8 cellular contexts compared by ENCODE assay signal in genomic region chr15:74460298-74460697, GRCh38. TPM values are rescaled to one million over a fixed set of nuclear protein-coding genes. Genes with fewer than 3 reads are reported as not detected.
DNase-seq lines count a peak whose midpoint lies in the region; ATAC-seq and TF ChIP-seq lines count a peak whose summit lies in the region.

No MANE protein-coding gene starts in this region.

- H3K27ac Mint-ChIP-seq in activated CD4-positive, alpha-beta T cell treated with anti-CD3 and anti-CD28 coated beads for 36 hours: peak overlapping the region; percentile 97
- peak overlapping the region; percentile 99 for H3K27ac Mint-ChIP-seq in activated CD4-positive, alpha-beta memory T cell treated with anti-CD3 and anti-CD28 coated beads for 36 hours

- POLR2A ChIA-PET in activated CD4-positive, alpha-beta T cell treated with anti-CD3 and anti-CD28 coated beads for 36 hours (lab: Charles Lee): interaction anchor here (0.5 to 2.7 kb wide), 4 partner anchors 10 to 86 kb away, joined by 3 to 13 read pairs (median 6); partner anchors contain the start of gene ARID3B
- POLR2A ChIA-PET in activated CD4-positive, alpha-beta memory T cell treated with anti-CD3 and anti-CD28 coated beads for 36 hours (lab: Charles Lee): interaction anchor here (0.9 to 1.9 kb wide), 5 partner anchors 21 to 154 kb away, joined by 4 to 18 read pairs (median 13); partner anchors contain the start of genes CLK3 and SEMA7A

- H3K27me3 Mint-ChIP-seq in activated CD4-positive, alpha-beta T cell treated with anti-CD3 and anti-CD28 coated beads for 36 hours: no peaks in the 10 kb centered on the region
- no peaks in the 10 kb centered on the region for H3K27me3 Mint-ChIP-seq in activated CD4-positive, alpha-beta memory T cell treated with anti-CD3 and anti-CD28 coated beads for 36 hours

- peak overlapping the region; percentile 52 to 73 for H3K27ac ChIP-seq in thoracic aorta

- intact Hi-C loops in activated CD4-positive, alpha-beta T cell treated with anti-CD3 and anti-CD28 coated beads for 36 hours (cut with DNase I, micrococcal nuclease): loop anchor here (2.0 to 5.0 kb wide), 6 partner anchors 21 to 741 kb away; partner anchors contain the start of genes C15orf39 (in 1 of the 2) and PPCDC (in 1 of the 2)
- intact Hi-C loops in activated CD4-positive, alpha-beta memory T cell treated with anti-CD3 and anti-CD28 coated beads for 36 hours (cut with micrococcal nuclease): loop anchor here (2.0 to 10.0 kb wide), 9 partner anchors 21 to 465 kb away; partner anchors contain the start of genes ARID3B, CLK3, CSK and PML

- H3K4me1 Mint-ChIP-seq in activated CD4-positive, alpha-beta T cell treated with anti-CD3 and anti-CD28 coated beads for 36 hours: peaks cover 49% of the 10 kb centered on the region
- H3K4me1 Mint-ChIP-seq in activated CD4-positive, alpha-beta memory T cell treated with anti-CD3 and anti-CD28 coated beads for 36 hours (ENCODE audit: low read depth): peaks cover 48% of the 10 kb centered on the region

- TF ChIP-seq CTCF in thoracic aorta (IDR thresholded peaks at IDR 0.05): no peak

- H3K9me3 ChIP-seq in thoracic aorta: no peaks in the 10 kb centered on the region

- H3K4me1 ChIP-seq in thoracic aorta (ENCODE audit: control insufficient read depth in 1 of 2, low read depth in 2 of 2): peaks cover 10 to 20% of the 10 kb centered on the region in 2 donors

- CTCF ChIA-PET in activated CD4-positive, alpha-beta T cell treated with anti-CD3 and anti-CD28 coated beads for 36 hours (lab: Charles Lee): interaction anchor here (1.2 to 2.3 kb wide), 4 partner anchors 18 to 81 kb away, joined by 3 to 13 read pairs (median 5); partner anchors contain the start of gene ARID3B
- CTCF ChIA-PET in activated CD4-positive, alpha-beta memory T cell treated with anti-CD3 and anti-CD28 coated beads for 36 hours (lab: Charles Lee): interaction anchor here (1.0 to 3.0 kb wide), 8 partner anchors 21 to 465 kb away, joined by 3 to 23 read pairs (median 8); partner anchors contain the start of genes ARID3B and PML

- H3K27me3 ChIP-seq in thoracic aorta (replicated peaks; ENCODE audit: insufficient read depth): no peaks in the 10 kb centered on the region

- H3K4me3 Mint-ChIP-seq in activated CD4-positive, alpha-beta T cell treated with anti-CD3 and anti-CD28 coated beads for 36 hours: peak overlapping the region; percentile 96
- H3K4me3 Mint-ChIP-seq in activated CD4-positive, alpha-beta memory T cell treated with anti-CD3 and anti-CD28 coated beads for 36 hours: peak overlapping the region; percentile 98

- no peak for ATAC-seq in activated CD4-positive, alpha-beta T cell treated with anti-CD3 and anti-CD28 coated beads for 36 hours
- no peak for ATAC-seq in thoracic aorta (ENCODE audit: insufficient number of reproducible peaks, low FRiP score, low read depth)
- no peak for ATAC-seq in HG02763 (IDR thresholded peaks at IDR 0.05; ENCODE audit: unreplicated experiment)

- H3K36me3 Mint-ChIP-seq in activated CD4-positive, alpha-beta T cell treated with anti-CD3 and anti-CD28 coated beads for 36 hours (ENCODE audit: low read depth): peaks cover 25% of the 10 kb centered on the region
- H3K36me3 Mint-ChIP-seq in activated CD4-positive, alpha-beta memory T cell treated with anti-CD3 and anti-CD28 coated beads for 36 hours: peaks cover 24% of the 10 kb centered on the region

- DNase-seq in activated CD4-positive, alpha-beta T cell treated with anti-CD3 and anti-CD28 coated beads for 36 hours: no peak
- DNase-seq in activated CD4-positive, alpha-beta T cell treated with anti-CD3 and anti-CD28 coated beads, Interleukin-2, amount 50 U/mL, for 1 hour: no peak
- no peak for DNase-seq in activated CD4-positive, alpha-beta memory T cell treated with anti-CD3 and anti-CD28 coated beads for 36 hours
- DNase-seq in islet precursor cell (peak; percentile 26), thoracic aorta (ENCODE audit: low spot score) (no peak), DMS 273 treated with DMSO at 0.1 percent for 48 hours (lab: John Stamatoyannopoulos, UW) (no peak)
- no peak for DNase-seq in activated effector memory CD4-positive, alpha-beta T cell treated with Interleukin-2 at 50 U/mL for 16 hours

- H3K9me3 Mint-ChIP-seq in activated CD4-positive, alpha-beta T cell treated with anti-CD3 and anti-CD28 coated beads for 36 hours (ENCODE audit: low read depth): peaks cover 2% of the 10 kb centered on the region
- H3K9me3 Mint-ChIP-seq in activated CD4-positive, alpha-beta memory T cell treated with anti-CD3 and anti-CD28 coated beads for 36 hours: no peaks in the 10 kb centered on the region

- H3K4me3 ChIP-seq in thoracic aorta: peak overlapping the region; percentile 80

- H3K36me3 ChIP-seq in thoracic aorta: peaks cover 8% of the 10 kb centered on the region

RNA-seq across cellular contexts. Expression of gene UBL7, which starts 0.7 kb away (rescaled TPM):
- total RNA-seq in activated CD4-positive, alpha-beta T cell treated with anti-CD3 and anti-CD28 coated beads for 36 hours: 10 to 100 TPM; 47.5 to 48.6 TPM
- 10 to 100 TPM; 52.3 to 58.2 TPM for total RNA-seq in activated CD4-positive, alpha-beta memory T cell treated with anti-CD3 and anti-CD28 coated beads for 36 hours
- total RNA-seq in thoracic aorta: 10 to 100 TPM; 41.1 to 70.5 TPM

RNA-seq across cellular contexts. Expression of gene SEMA7A, which starts 26.5 kb away (rescaled TPM):
- total RNA-seq in activated CD4-positive, alpha-beta T cell treated with anti-CD3 and anti-CD28 coated beads for 36 hours: 10 to 100 TPM; 57.3 to 57.7 TPM
- 10 to 100 TPM; 65.9 to 68.4 TPM for total RNA-seq in activated CD4-positive, alpha-beta memory T cell treated with anti-CD3 and anti-CD28 coated beads for 36 hours
- 1 to 10 TPM; 1.2 to 4.9 TPM for total RNA-seq in thoracic aorta

Comparison
In these comparisons a context has a peak if more than half of its experiments do, and no peak if none do; other contexts are left out.
1. RNA of gene SEMA7A, which starts 26.5 kb away (total RNA-seq): 65.9 to 68.4 TPM in activated CD4-positive, alpha-beta memory T cell treated with anti-CD3 and anti-CD28 coated beads for 36 hours and 57.3 to 57.7 TPM in activated CD4-positive, alpha-beta T cell treated with anti-CD3 and anti-CD28 coated beads for 36 hours; 1.2 to 4.9 TPM in thoracic aorta; every median in the first group is over 4 times any median in the second.